Comparison of ENCODE assay signal across 20 cellular contexts in genomic region chr2:60415814-60416213, GRCh38.
"Had no signal": no experiment of that assay in that cellular context is flagged by ENCODE, and none has a peak within 500 bp of the region (broad histone marks: within the 10 kb centered on the region; RNA-seq: fewer than 3 reads in every experiment).

No MANE protein-coding gene starts in this region.

- H3K4me3 ChIP-seq: coronary artery, gastroesophageal sphincter, lung, mucosa of descending colon, sigmoid colon, tibial nerve had no signal

- H3K27me3 ChIP-seq: sigmoid colon, tibial nerve had no signal

- H3K9me3 ChIP-seq: gastroesophageal sphincter, mucosa of descending colon, tibial nerve had no signal

- FAIRE-seq: endothelial cell of umbilical vein had no signal

- ATAC-seq: effector memory CD8-positive, alpha-beta T cell; gastroesophageal sphincter had no signal

- H3K27ac ChIP-seq: coronary artery, gastroesophageal sphincter, sigmoid colon, tibial nerve, VCaP had no signal

- H3K36me3 ChIP-seq: gastroesophageal sphincter, sigmoid colon, tibial nerve had no signal

- DNase-seq: activated CD4-positive, alpha-beta T cell treated with anti-CD3 and anti-CD28 coated beads for 4 hours; activated CD4-positive, alpha-beta T cell treated with anti-CD3 and anti-CD28 coated beads, Interleukin-2, amount 50 U/mL, for 4 hours; activated effector memory CD4-positive, alpha-beta T cell treated with Interleukin-2 at 50 U/mL for 16 hours; activated naive CD4-positive, alpha-beta T cell treated with Interleukin-2 at 50 U/mL for 16 hours; anterior cingulate cortex; cerebellar nuclear complex; effector memory CD8-positive, alpha-beta T cell; hypothalamus; immature natural killer cell; sigmoid colon; stimulated activated CD4-positive, alpha-beta T cell treated with anti-CD3 and anti-CD28 coated beads, Interleukin-15, amount 100 ng/mL, for 24 hours; stimulated activated CD4-positive, alpha-beta T cell treated with anti-CD3 and anti-CD28 coated beads, Interleukin-2, amount 100 ng/mL, for 24 hours; stimulated activated naive CD4-positive, alpha-beta T cell treated with Interleukin-2 at 50 U/mL for 16 hours had no signal

- H3K4me1 ChIP-seq: gastroesophageal sphincter, sigmoid colon, tibial nerve had no signal
